ENCODE assay signal across 1 cellular context in the genomic region with DNA sequence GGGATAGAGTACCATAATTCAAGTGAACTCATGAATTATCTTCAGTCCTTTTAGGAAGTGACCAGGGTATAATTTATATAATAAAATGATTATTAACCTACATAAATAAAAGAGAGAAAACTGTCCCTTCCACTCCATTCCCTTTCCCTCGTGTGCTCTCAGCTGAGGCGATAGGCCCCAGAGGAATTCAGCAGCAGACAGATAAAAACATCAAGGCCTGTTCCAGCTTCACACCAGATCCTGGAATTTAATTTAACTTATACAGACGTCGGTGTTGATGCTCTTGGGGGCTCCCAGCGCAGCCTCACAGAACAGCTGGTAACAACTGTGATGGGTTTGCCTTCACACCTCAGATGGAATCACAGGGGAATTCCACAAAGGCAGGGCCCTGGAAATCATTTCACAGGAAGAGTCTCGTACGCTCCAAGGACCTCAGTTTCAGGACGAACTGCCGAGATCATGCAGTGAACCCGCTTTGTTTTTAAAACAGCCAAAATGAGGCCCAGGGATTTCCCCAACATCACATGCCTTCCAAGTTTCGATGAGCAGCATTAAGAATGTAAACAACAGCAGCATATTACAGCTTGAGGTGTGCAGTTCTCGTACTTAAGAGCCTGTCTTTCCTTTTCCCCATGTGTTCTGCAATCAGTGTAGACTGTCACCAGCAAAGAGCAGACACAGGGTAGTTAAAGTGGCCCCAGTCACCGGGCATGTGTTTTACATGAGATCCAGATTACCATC.
TF ChIP-seq lines count a peak whose summit lies in the region.

No MANE protein-coding gene starts in this region.

TF ChIP-seq in GM12878, 131 proteins besides CTCF, POLR2A, EP300 and RAD21 (continued from another document):
- TF ChIP-seq, protein P1, sequence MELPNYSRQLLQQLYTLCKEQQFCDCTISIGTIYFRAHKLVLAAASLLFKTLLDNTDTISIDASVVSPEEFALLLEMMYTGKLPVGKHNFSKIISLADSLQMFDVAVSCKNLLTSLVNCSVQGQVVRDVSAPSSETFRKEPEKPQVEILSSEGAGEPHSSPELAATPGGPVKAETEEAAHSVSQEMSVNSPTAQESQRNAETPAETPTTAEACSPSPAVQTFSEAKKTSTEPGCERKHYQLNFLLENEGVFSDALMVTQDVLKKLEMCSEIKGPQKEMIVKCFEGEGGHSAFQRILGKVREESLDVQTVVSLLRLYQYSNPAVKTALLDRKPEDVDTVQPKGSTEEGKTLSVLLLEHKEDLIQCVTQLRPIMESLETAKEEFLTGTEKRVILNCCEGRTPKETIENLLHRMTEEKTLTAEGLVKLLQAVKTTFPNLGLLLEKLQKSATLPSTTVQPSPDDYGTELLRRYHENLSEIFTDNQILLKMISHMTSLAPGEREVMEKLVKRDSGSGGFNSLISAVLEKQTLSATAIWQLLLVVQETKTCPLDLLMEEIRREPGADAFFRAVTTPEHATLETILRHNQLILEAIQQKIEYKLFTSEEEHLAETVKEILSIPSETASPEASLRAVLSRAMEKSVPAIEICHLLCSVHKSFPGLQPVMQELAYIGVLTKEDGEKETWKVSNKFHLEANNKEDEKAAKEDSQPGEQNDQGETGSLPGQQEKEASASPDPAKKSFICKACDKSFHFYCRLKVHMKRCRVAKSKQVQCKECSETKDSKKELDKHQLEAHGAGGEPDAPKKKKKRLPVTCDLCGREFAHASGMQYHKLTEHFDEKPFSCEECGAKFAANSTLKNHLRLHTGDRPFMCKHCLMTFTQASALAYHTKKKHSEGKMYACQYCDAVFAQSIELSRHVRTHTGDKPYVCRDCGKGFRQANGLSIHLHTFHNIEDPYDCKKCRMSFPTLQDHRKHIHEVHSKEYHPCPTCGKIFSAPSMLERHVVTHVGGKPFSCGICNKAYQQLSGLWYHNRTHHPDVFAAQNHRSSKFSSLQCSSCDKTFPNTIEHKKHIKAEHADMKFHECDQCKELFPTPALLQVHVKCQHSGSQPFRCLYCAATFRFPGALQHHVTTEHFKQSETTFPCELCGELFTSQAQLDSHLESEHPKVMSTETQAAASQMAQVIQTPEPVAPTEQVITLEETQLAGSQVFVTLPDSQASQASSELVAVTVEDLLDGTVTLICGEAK (IDR thresholded peaks at IDR 0.05; ENCODE audit: borderline replicate concordance) = no peak
- no peak for TF ChIP-seq GABPA (IDR thresholded peaks at IDR 0.05; ENCODE audit: low read depth)
- no peak for TF ChIP-seq RCOR1 (conservative IDR thresholded peaks at IDR 0.05; ENCODE audit: low read depth, low read length)
- TF ChIP-seq, protein P2, sequence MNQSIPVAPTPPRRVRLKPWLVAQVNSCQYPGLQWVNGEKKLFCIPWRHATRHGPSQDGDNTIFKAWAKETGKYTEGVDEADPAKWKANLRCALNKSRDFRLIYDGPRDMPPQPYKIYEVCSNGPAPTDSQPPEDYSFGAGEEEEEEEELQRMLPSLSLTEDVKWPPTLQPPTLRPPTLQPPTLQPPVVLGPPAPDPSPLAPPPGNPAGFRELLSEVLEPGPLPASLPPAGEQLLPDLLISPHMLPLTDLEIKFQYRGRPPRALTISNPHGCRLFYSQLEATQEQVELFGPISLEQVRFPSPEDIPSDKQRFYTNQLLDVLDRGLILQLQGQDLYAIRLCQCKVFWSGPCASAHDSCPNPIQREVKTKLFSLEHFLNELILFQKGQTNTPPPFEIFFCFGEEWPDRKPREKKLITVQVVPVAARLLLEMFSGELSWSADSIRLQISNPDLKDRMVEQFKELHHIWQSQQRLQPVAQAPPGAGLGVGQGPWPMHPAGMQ (IDR thresholded peaks at IDR 0.05; ENCODE audit: borderline replicate concordance) = no peak
- no peak for TF ChIP-seq BRCA1 (IDR thresholded peaks at IDR 0.05; ENCODE audit: low read depth, low read length)
- TF ChIP-seq, protein P3, sequence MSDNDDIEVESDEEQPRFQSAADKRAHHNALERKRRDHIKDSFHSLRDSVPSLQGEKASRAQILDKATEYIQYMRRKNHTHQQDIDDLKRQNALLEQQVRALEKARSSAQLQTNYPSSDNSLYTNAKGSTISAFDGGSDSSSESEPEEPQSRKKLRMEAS (IDR thresholded peaks at IDR 0.05; ENCODE audit: low read depth, low read length) = peak; percentile 52; the same call in 1 of the 2 replicates
- peak; percentile 68; the same call in 1 of the 2 replicates for TF ChIP-seq DPF2 (IDR thresholded peaks at IDR 0.05)
- TF ChIP-seq, protein P4, sequence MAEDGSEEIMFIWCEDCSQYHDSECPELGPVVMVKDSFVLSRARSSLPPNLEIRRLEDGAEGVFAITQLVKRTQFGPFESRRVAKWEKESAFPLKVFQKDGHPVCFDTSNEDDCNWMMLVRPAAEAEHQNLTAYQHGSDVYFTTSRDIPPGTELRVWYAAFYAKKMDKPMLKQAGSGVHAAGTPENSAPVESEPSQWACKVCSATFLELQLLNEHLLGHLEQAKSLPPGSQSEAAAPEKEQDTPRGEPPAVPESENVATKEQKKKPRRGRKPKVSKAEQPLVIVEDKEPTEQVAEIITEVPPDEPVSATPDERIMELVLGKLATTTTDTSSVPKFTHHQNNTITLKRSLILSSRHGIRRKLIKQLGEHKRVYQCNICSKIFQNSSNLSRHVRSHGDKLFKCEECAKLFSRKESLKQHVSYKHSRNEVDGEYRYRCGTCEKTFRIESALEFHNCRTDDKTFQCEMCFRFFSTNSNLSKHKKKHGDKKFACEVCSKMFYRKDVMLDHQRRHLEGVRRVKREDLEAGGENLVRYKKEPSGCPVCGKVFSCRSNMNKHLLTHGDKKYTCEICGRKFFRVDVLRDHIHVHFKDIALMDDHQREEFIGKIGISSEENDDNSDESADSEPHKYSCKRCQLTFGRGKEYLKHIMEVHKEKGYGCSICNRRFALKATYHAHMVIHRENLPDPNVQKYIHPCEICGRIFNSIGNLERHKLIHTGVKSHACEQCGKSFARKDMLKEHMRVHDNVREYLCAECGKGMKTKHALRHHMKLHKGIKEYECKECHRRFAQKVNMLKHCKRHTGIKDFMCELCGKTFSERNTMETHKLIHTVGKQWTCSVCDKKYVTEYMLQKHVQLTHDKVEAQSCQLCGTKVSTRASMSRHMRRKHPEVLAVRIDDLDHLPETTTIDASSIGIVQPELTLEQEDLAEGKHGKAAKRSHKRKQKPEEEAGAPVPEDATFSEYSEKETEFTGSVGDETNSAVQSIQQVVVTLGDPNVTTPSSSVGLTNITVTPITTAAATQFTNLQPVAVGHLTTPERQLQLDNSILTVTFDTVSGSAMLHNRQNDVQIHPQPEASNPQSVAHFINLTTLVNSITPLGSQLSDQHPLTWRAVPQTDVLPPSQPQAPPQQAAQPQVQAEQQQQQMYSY (CRISPR knock-in tag; IDR thresholded peaks at IDR 0.05) = no peak
- TF ChIP-seq SUZ12 (IDR thresholded peaks at IDR 0.05; ENCODE audit: unreplicated experiment) = no peak
- TF ChIP-seq TCF7 (IDR thresholded peaks at IDR 0.05; ENCODE audit: borderline replicate concordance) = no peak
- TF ChIP-seq SREBF1 (IDR thresholded peaks at IDR 0.05; ENCODE audit: low read length) = no peak
- peak; percentile 56; the same call in 1 of the 2 replicates for TF ChIP-seq BACH1 (IDR thresholded peaks at IDR 0.05; ENCODE audit: borderline replicate concordance)
- TF ChIP-seq, protein P5, sequence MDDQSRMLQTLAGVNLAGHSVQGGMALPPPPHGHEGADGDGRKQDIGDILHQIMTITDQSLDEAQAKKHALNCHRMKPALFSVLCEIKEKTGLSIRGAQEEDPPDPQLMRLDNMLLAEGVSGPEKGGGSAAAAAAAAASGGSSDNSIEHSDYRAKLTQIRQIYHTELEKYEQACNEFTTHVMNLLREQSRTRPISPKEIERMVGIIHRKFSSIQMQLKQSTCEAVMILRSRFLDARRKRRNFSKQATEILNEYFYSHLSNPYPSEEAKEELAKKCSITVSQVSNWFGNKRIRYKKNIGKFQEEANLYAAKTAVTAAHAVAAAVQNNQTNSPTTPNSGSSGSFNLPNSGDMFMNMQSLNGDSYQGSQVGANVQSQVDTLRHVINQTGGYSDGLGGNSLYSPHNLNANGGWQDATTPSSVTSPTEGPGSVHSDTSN (IDR thresholded peaks at IDR 0.05; ENCODE audit: insufficient replicate concordance, low read depth, low read length) = no peak
- TF ChIP-seq HCFC1 (IDR thresholded peaks at IDR 0.05; ENCODE audit: low read length) = 0 out of 2 replicates have a peak, but pooled peaks have one; percentile 25
- TF ChIP-seq, protein P6, sequence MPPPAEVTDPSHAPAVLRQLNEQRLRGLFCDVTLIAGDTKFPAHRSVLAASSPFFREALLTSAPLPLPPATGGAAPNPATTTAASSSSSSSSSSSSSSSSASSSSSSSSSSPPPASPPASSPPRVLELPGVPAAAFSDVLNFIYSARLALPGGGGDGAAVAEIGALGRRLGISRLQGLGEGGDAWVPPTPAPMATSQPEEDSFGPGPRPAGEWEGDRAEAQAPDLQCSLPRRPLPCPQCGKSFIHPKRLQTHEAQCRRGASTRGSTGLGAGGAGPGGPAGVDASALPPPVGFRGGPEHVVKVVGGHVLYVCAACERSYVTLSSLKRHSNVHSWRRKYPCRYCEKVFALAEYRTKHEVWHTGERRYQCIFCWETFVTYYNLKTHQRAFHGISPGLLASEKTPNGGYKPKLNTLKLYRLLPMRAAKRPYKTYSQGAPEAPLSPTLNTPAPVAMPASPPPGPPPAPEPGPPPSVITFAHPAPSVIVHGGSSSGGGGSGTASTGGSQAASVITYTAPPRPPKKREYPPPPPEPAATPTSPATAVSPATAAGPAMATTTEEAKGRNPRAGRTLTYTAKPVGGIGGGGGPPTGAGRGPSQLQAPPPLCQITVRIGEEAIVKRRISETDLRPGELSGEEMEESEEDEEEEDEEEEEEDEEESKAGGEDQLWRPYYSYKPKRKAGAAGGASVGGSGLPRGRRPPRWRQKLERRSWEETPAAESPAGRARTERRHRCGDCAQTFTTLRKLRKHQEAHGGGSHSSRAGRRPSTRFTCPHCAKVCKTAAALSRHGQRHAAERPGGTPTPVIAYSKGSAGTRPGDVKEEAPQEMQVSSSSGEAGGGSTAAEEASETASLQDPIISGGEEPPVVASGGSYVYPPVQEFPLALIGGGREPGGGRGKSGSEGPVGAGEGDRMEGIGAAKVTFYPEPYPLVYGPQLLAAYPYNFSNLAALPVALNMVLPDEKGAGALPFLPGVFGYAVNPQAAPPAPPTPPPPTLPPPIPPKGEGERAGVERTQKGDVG (CRISPR knock-in tag; IDR thresholded peaks at IDR 0.05) = no peak
TF ChIP-seq in GM12878: peak in this region for 49.
